Comparison of ENCODE assay signal across 8 cellular contexts in the genomic region with DNA sequence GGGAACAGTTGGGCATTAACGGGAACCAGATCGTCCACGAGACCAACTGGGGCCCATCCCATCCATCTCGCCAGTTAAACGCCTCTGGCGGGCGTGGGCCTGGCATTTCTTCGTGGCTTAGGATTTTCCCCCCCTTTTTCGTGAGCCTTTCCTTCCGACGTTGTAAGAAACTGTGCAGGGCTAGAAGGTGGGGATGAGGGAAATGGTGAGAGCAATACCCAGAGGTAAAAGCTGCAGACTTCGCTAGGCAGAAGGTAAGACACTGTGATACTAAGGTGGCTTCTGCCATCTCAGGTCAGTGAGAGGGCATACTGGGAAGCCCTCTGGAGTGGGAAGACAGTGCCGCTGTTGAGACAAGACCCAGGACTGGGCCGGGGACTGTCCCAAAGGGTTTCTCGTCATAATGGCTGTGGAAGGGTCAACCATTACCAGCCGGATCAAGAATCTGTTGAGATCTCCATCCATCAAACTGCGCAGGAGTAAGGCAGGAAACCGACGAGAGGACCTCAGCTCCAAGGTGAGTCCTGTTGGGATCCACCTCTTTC. TPM values are rescaled to one million over a fixed set of nuclear protein-coding genes. Genes with fewer than 3 reads are reported as not detected.
A peak's percentile ranks its signal among the peaks of the same experiment; 100 is the strongest.
DNase-seq lines count a peak whose midpoint lies in the region; ATAC-seq, FAIRE-seq and TF ChIP-seq lines count a peak whose summit lies in the region.

No MANE protein-coding gene starts in this region.

- H3K4me2 ChIP-seq in GM12878 (ENCODE audit: control insufficient read depth, insufficient read depth) = peak overlapping the region; percentile 92

- no TSS peak for BruUV-seq in GM12878 (replicated peaks; lab: Mats Ljungman, UMichigan)

- H3K27me3 Mint-ChIP-seq in CD14-positive monocyte (ENCODE audit: low read depth in 3 of 3) = no peaks in the 10 kb centered on the region

- H3K4me3 ChIP-seq in HUES64 (ENCODE audit: low read length) = peak overlapping the region; percentile 72
- peak overlapping the region; percentile 92 for H3K4me3 ChIP-seq in GM12878
- peak overlapping the region; percentile 64 to 93 (median 86) for H3K4me3 ChIP-seq in liver (ENCODE audit: low read depth in 1 of 3, low read length in 3 of 3)
- peak overlapping the region; percentile 57 for H3K4me3 ChIP-seq in thymus (ENCODE audit: low read length)

- H3K27ac Mint-ChIP-seq in CD14-positive monocyte = peak overlapping the region; percentile 80 to 96 (median 91)

- H3K4me1 Mint-ChIP-seq in CD14-positive monocyte = peaks cover 40% of the 10 kb centered on the region

- H3K9me3 Mint-ChIP-seq in CD14-positive monocyte = no peaks in the 10 kb centered on the region

- H4K20me1 ChIP-seq in GM12878 (ENCODE audit: control insufficient read depth, insufficient read depth) = no peaks in the 10 kb centered on the region

- H3K4me1 ChIP-seq in HUES64 (ENCODE audit: insufficient read depth, low read length) (peaks cover 38% of the 10 kb centered on the region), GM12878 (ENCODE audit: control insufficient read depth, insufficient read depth, low read length) (peaks cover 17% of the 10 kb centered on the region), liver (ENCODE audit: control insufficient read depth in 4 of 4, insufficient read depth in 4 of 4, low read length in 3 of 4) (peaks cover 0 to 29% (median 19%) of the 10 kb centered on the region in 4 donors), thymus (ENCODE audit: control insufficient read depth, insufficient read depth, low read length) (peaks cover 25% of the 10 kb centered on the region)

- ATAC-seq in GM12878 = peak; percentile 1

- RAD21 ChIA-PET in GM12878 (lab: Charles Lee; ENCODE audit: unreplicated experiment) = interaction anchor here (0.8 to 10.2 kb wide), 19 partner anchors 8 to 309 kb away, joined by 3 to 305 read pairs (median 9); a partner anchor contains a TSS

- H3K79me2 ChIP-seq in GM12878 (ENCODE audit: control insufficient read depth, insufficient read depth, low read length) = peaks cover 33% of the 10 kb centered on the region

- peak overlapping the region; percentile 92 for H3K27ac ChIP-seq in HUES64 (ENCODE audit: low read depth, low read length)
- H3K27ac ChIP-seq in GM12878 (ENCODE audit: control insufficient read depth, insufficient read depth) = peak overlapping the region; percentile 77
- peak overlapping the region; percentile 78 to 81 for H3K27ac ChIP-seq in liver (ENCODE audit: low read depth in 1 of 2, low read length in 2 of 2)
- H3K27ac ChIP-seq in thymus (ENCODE audit: low read depth) = peak overlapping the region; percentile 89

- DNase-seq in CD14-positive monocyte (ENCODE audit: low spot score) (no peak), GM12878 (ENCODE audit: low read depth, low spot score) (no peak), COR-L47 (lab: John Stamatoyannopoulos, UW) (no peak), NCI-H446 (lab: John Stamatoyannopoulos, UW) (no peak), germinal center (ENCODE audit: low spot score) (no peak)

- SMC1A ChIA-PET in GM12878 (lab: Charles Lee; ENCODE audit: uncharacterized antibody, unreplicated experiment) = interaction anchor here (0.9 to 9.6 kb wide), 14 partner anchors 9 to 214 kb away, joined by 3 to 268 read pairs (median 12); a partner anchor contains a TSS

- no peak for FAIRE-seq in GM12878 (lab: Jason Lieb, UNC)

- peak overlapping the region; percentile 83 to 91 for H3K4me3 Mint-ChIP-seq in CD14-positive monocyte

- H2AFZ ChIP-seq in GM12878 (ENCODE audit: control insufficient read depth, low read depth, low read length) = peak overlapping the region; percentile 59

- POLR2A ChIA-PET in GM12878 (lab: Charles Lee) = interaction anchor here (0.5 to 11.3 kb wide), 9 partner anchors 9 to 535 kb away, joined by 3 to 170 read pairs (median 6); a partner anchor contains a TSS

- TF ChIP-seq POLR2A in GM12878 (IDR thresholded peaks at IDR 0.05; ENCODE audit: low read depth, low read length) = no peak

- H3K9ac ChIP-seq in HUES64 (ENCODE audit: low read depth, low read length) (peak overlapping the region; percentile 78), GM12878 (ENCODE audit: control insufficient read depth, insufficient read depth, low read length) (peak overlapping the region; percentile 85), liver (ENCODE audit: low read depth in 1 of 2, low read length in 2 of 2) (peak overlapping the region; percentile 4 to 90)

- H3K27me3 ChIP-seq in HUES64 (ENCODE audit: insufficient read depth, low read length) (no peaks in the 10 kb centered on the region), GM12878 (replicated peaks in 1 of 2; ENCODE audit: control insufficient read depth in 2 of 2, insufficient read depth in 2 of 2, low read length in 1 of 2) (no peaks in the 10 kb centered on the region), liver (ENCODE audit: control insufficient read depth in 4 of 4, insufficient read depth in 4 of 4, low read length in 3 of 4) (no peaks in the 10 kb centered on the region), thymus (ENCODE audit: control insufficient read depth, insufficient read depth) (no peaks in the 10 kb centered on the region)

- peaks cover 15 to 21% of the 10 kb centered on the region in 2 donors for H3K36me3 Mint-ChIP-seq in CD14-positive monocyte

- H3K36me3 ChIP-seq in HUES64 (ENCODE audit: insufficient read depth, low read length) (peaks cover 2% of the 10 kb centered on the region; the same call in 1 of the 2 replicates), GM12878 (ENCODE audit: control insufficient read depth in 2 of 2, insufficient read depth in 2 of 2, low read length in 1 of 2) (no peaks in the 10 kb centered on the region), liver (ENCODE audit: control insufficient read depth in 4 of 4, insufficient read depth in 3 of 4, low read depth in 1 of 4, low read length in 3 of 4) (no peaks in the 10 kb centered on the region), thymus (ENCODE audit: control insufficient read depth, insufficient read depth) (no peaks in the 10 kb centered on the region)

- 23% methylated on average over 19 of the region's 19 CpGs for WGBS in HUES64
- WGBS in GM12878 (ENCODE audit: insufficient coverage, insufficient replicate concordance, low lambda C conversion rate, missing lambda C conversion rate) = 10% methylated on average over 19 of the region's 19 CpGs
- 21% methylated on average over 19 of the region's 19 CpGs for WGBS in liver
- whole genome bisulfite sequencing in thymus = 20% methylated on average over 19 of the region's 19 CpGs

- CTCF ChIA-PET in GM12878 (lab: Yijun Ruan, JAX) = interaction anchor here (1.0 to 11.4 kb wide), 24 partner anchors 9 to 309 kb away, joined by 3 to 365 read pairs (median 11); a partner anchor contains a TSS

- intact Hi-C loops in CD14-positive monocyte (cut with micrococcal nuclease) (loop anchor here (1.0 to 5.0 kb wide), 3 partner anchors 36 to 197 kb away; a partner anchor contains a TSS), GM12878 (cut with micrococcal nuclease; ENCODE audit: unreplicated experiment) (loop anchor here (1.0 to 5.0 kb wide), 3 partner anchors 16 to 197 kb away; a partner anchor contains a TSS)

- TF ChIP-seq RAD21 in GM12878 (IDR thresholded peaks at IDR 0.05; ENCODE audit: insufficient read depth, low read depth, low read length) (no peak), liver (IDR thresholded peaks at IDR 0.05) (no peak)

- TF ChIP-seq CTCF in CD14-positive monocyte (IDR thresholded peaks at IDR 0.05) (no peak), GM12878 (IDR thresholded peaks at IDR 0.05 in 2 of 3, conservative IDR thresholded peaks at IDR 0.05 in 1 of 3; ENCODE audit: control insufficient read depth in 2 of 3, extremely low read depth in 1 of 3, insufficient read depth in 1 of 3, low read depth in 3 of 3, low read length in 3 of 3) (no peak), liver (IDR thresholded peaks at IDR 0.05; ENCODE audit: low read depth, low read length, missing input control) (no peak)

- in situ Hi-C loops in GM12878 (cut with MboI) = loop anchor here (5.0 kb wide), 1 partner anchor 37 kb away; no protein-coding TSS in a partner anchor

- no peak for TF ChIP-seq EP300 in GM12878 (IDR thresholded peaks at IDR 0.05; ENCODE audit: borderline replicate concordance in 1 of 2, control insufficient read depth in 1 of 2, low read depth in 2 of 2, low read length in 2 of 2)

- no peaks in the 10 kb centered on the region for H3K9me3 ChIP-seq in HUES64 (ENCODE audit: insufficient read depth, low read depth, low read length)
- H3K9me3 ChIP-seq in GM12878 (replicated peaks; ENCODE audit: control insufficient read depth, insufficient read depth, low read length) = no peaks in the 10 kb centered on the region
- no peaks in the 10 kb centered on the region for H3K9me3 ChIP-seq in liver (ENCODE audit: control insufficient read depth in 4 of 4, low read length in 3 of 4)
- H3K9me3 ChIP-seq in thymus (ENCODE audit: control insufficient read depth) = no peaks in the 10 kb centered on the region

RNA-seq across cellular contexts. Expression of a gene that starts 0.7 kb away (rescaled TPM):
- polyA plus RNA-seq in CD14-positive monocyte = 1 to 10 TPM in 1 of 2 donors, under 1 TPM in 1; 0.76 to 1.1 TPM
- 5.9 TPM for polyA plus RNA-seq in HUES64 (2013, experiment 1 of 2)
- 7.7 TPM for polyA plus RNA-seq in HUES64 (2013, experiment 2 of 2)
- total RNA-seq in GM12878 (2013; cell fraction: nucleolus; rRNA removed) = 88.7 and 98.8 TPM in 2 replicates
- 8.5 and 13.5 TPM in 2 replicates for total RNA-seq in GM12878 (2014; rRNA removed)
- total RNA-seq in GM12878 (2014; rRNA removed; fragmentation: Illumina TruSeq; extraction: Trizol) = 6.7 and 7.2 TPM in 2 replicates
- total RNA-seq in GM12878 (2021) = 15.7 and 19.0 TPM in 2 replicates
- polyA plus RNA-seq in GM12878 (2011; ENCODE audit: low read depth) = 3.5 TPM
- polyA plus RNA-seq in GM12878 (2011; rRNA removed) = 3.6 and 6.5 TPM in 2 replicates
- polyA plus RNA-seq in GM12878 (2011; cell fraction: cytosol; rRNA removed) = 5.1 and 6.2 TPM in 2 replicates
- 38.1 and 56.5 TPM in 2 replicates for polyA plus RNA-seq in GM12878 (2011; cell fraction: nucleus; rRNA removed)
- 6.4 and 8.7 TPM in 2 replicates for polyA plus RNA-seq in GM12878 (2012)
- polyA plus RNA-seq in GM12878 (2014; fragmentation: Illumina TruSeq; extraction: Trizol) = 6.8 and 7.5 TPM in 2 replicates
- polyA plus RNA-seq in GM12878 (2014; fragmentation: Nextera tagmentation; extraction: Ambion mirVana) = under 1 TPM; 0.44 to 0.50 TPM
- polyA plus RNA-seq in GM12878 (2014; rRNA removed) = 10.4 and 12.2 TPM in 2 replicates
- polyA plus RNA-seq in GM12878 (2016; fragmentation: Nextera tagmentation; extraction: Ambion mirVana) = 1 to 10 TPM; 6.5 to 7.8 TPM
- polyA minus RNA-seq in GM12878 (2011; rRNA and poly(A)+ RNA removed) = 20.2 and 27.6 TPM in 2 replicates
- 4.4 and 4.9 TPM in 2 replicates for polyA minus RNA-seq in GM12878 (2011; cell fraction: cytosol; rRNA and poly(A)+ RNA removed)
- polyA minus RNA-seq in GM12878 (2011; cell fraction: nucleus; rRNA and poly(A)+ RNA removed) = 29.6 and 53.2 TPM in 2 replicates
- 10 to 100 TPM in 1 of 2 donors, 1 to 10 TPM in 1; 3.7 to 10.3 TPM for total RNA-seq in liver
- polyA plus RNA-seq in liver = 1 to 10 TPM in 1 of 2 donors, under 1 TPM in 1; 0.89 to 1.7 TPM
- 8.1 TPM for polyA plus RNA-seq in thymus

RNA-seq across cellular contexts. Expression of a gene that starts 52.9 kb away (rescaled TPM):
- 10 to 100 TPM; 11.3 to 15.2 TPM for polyA plus RNA-seq in CD14-positive monocyte
- polyA plus RNA-seq in HUES64 (2013, experiment 1 of 2) = 7.2 TPM
- 8.3 TPM for polyA plus RNA-seq in HUES64 (2013, experiment 2 of 2)
- total RNA-seq in GM12878 (2013; cell fraction: nucleolus; rRNA removed) = 18.7 and 20.7 TPM in 2 replicates
- 7.5 and 8.5 TPM in 2 replicates for total RNA-seq in GM12878 (2014; rRNA removed)
- total RNA-seq in GM12878 (2014; rRNA removed; fragmentation: Illumina TruSeq; extraction: Trizol) = 4.4 and 4.7 TPM in 2 replicates
- total RNA-seq in GM12878 (2021) = 10.3 and 12.2 TPM in 2 replicates
- 9.5 TPM for polyA plus RNA-seq in GM12878 (2011; ENCODE audit: low read depth)
- 3.7 and 6.8 TPM in 2 replicates for polyA plus RNA-seq in GM12878 (2011; rRNA removed)
- polyA plus RNA-seq in GM12878 (2011; cell fraction: cytosol; rRNA removed) = 8.1 and 12.4 TPM in 2 replicates
- polyA plus RNA-seq in GM12878 (2011; cell fraction: nucleus; rRNA removed) = 17.3 and 21.3 TPM in 2 replicates
- 4.0 and 6.1 TPM in 2 replicates for polyA plus RNA-seq in GM12878 (2012)
- 0.86 and 5.3 TPM in 2 replicates for polyA plus RNA-seq in GM12878 (2014; fragmentation: Illumina TruSeq; extraction: Trizol)
- polyA plus RNA-seq in GM12878 (2014; fragmentation: Nextera tagmentation; extraction: Ambion mirVana) = 1 to 10 TPM in 1 of 2 experiments, under 1 TPM in 1; 0.79 to 2.2 TPM
- polyA plus RNA-seq in GM12878 (2014; rRNA removed) = 8.9 and 9.9 TPM in 2 replicates
- 10 to 100 TPM in 1 of 2 experiments, 1 to 10 TPM in 1; 6.3 to 10.4 TPM for polyA plus RNA-seq in GM12878 (2016; fragmentation: Nextera tagmentation; extraction: Ambion mirVana)
- polyA minus RNA-seq in GM12878 (2011; rRNA and poly(A)+ RNA removed) = 3.2 and 4.0 TPM in 2 replicates
- 1.5 and 2.5 TPM in 2 replicates for polyA minus RNA-seq in GM12878 (2011; cell fraction: cytosol; rRNA and poly(A)+ RNA removed)
- polyA minus RNA-seq in GM12878 (2011; cell fraction: nucleus; rRNA and poly(A)+ RNA removed) = 1.6 and 3.9 TPM in 2 replicates
- total RNA-seq in liver = 1 to 10 TPM in 1 of 2 donors, under 1 TPM in 1; 0.75 to 4.9 TPM
- polyA plus RNA-seq in liver = 1 to 10 TPM; 5.9 TPM
- polyA plus RNA-seq in thymus = 15.6 TPM
